Comparison of ENCODE assay signal across 2 cellular contexts in the genomic region with DNA sequence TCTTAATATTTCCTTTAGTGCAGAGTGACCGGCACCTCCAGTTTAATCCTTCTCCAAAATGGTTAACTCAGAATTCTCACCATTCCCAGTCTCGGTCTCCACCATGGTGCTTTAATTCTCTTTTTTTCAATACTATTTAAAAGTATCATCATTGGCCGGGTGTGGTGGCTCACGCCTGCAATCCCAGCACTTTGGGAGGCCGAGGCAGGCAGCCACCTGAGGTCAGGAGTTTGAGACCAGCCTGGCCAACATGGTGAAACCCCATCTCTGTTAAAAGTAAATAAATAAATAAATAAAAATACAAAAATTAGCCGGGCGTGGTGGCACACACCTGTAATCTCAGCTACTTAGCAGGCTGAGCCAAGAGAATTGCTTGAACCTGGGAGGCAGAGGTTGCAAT. TPM values are rescaled to one million over a fixed set of nuclear protein-coding genes. Genes with fewer than 3 reads are reported as not detected.
"Had no signal": no experiment of that assay in that cellular context is flagged by ENCODE, and none has a peak within 500 bp of the region (broad histone marks: within the 10 kb centered on the region; RNA-seq: fewer than 3 reads in every experiment).

No MANE protein-coding gene starts in this region.

RNA-seq across cellular contexts. Expression of a gene that starts 35.1 kb away (rescaled TPM):
- total RNA-seq: LHCN-M2, SJCRH30 had no signal
